ENCODE assay signal across 11 cellular contexts in the genomic region with DNA sequence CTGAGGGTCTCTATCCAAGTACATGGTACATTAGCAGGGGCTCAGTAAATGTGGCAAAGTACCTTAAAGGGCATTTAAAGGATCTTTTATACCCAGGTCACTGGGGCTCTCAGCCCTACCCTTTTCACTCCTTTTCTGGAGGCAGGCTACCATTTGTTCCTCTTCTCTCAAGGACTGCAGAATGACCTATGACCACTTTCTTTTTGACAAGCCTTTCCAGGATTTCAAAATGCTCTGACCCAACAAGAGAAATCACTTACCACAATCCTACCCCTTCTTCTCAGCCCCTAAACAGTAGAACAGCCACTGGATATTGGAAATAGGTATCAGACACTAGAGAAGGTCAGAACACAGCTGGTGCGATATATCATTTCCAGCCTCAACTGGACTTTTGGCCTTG.
A peak's percentile ranks its signal among the peaks of the same experiment; 100 is the strongest.
DNase-seq lines count a peak whose midpoint lies in the region; ATAC-seq, FAIRE-seq and TF ChIP-seq lines count a peak whose summit lies in the region.
"Had no signal": no experiment of that assay in that cellular context is flagged by ENCODE, and none has a peak within 500 bp of the region (broad histone marks: within the 10 kb centered on the region; RNA-seq: fewer than 3 reads in every experiment).

No MANE protein-coding gene starts in this region.

- FAIRE-seq in small intestine (lab: Jason Lieb, UNC), result no peak

- TF ChIP-seq CTCF in RWPE1 (conservative IDR thresholded peaks at IDR 0.05; ENCODE audit: low read depth) (no peak), foreskin keratinocyte (conservative IDR thresholded peaks at IDR 0.05) (no peak)

- DNase-seq in CD1c-positive myeloid dendritic cell (ENCODE audit: extremely low spot score) (peak; percentile 76), RWPE1 (ENCODE audit: low spot score) (no peak), foreskin keratinocyte (no peak), small intestine (peak; percentile 15), NCI-H2227 treated with DMSO at 0.1 percent for 48 hours (lab: John Stamatoyannopoulos, UW) (no peak), H4 (ENCODE audit: low spot score) (no peak)
- DNase-seq: activated CD4-positive, alpha-beta T cell treated with anti-CD3 and anti-CD28 coated beads, Interleukin-2, amount 50 U/mL, for 48 hours; activated naive CD8-positive, alpha-beta T cell treated with anti-CD3 and anti-CD28 coated beads, Interleukin-2, amount 10 ng/mL, durations not matched to agents 7 days and 5 days; effector memory CD4-positive, alpha-beta T cell had no signal

- peaks cover 23% of the 10 kb centered on the region for H3K4me1 ChIP-seq in foreskin keratinocyte
- H3K4me1 ChIP-seq in small intestine (ENCODE audit: control insufficient read depth in 2 of 2, insufficient read depth in 1 of 2, low read depth in 1 of 2, low read length in 1 of 2), result peaks cover 0 to 16% of the 10 kb centered on the region in 2 donors

- 96 to 100% (median 97%) methylated on average over 1 of the region's 1 CpG for WGBS in small intestine, 3 donors

- no peaks in the 10 kb centered on the region for H3K36me3 ChIP-seq in small intestine (ENCODE audit: control insufficient read depth in 2 of 2, insufficient read depth in 2 of 2, low read length in 2 of 2)

- CTCF ChIA-PET in RWPE1 (lab: Yijun Ruan, JAX), result interaction anchor here (1.1 kb wide), 1 partner anchor 1210 kb away, joined by 3 read pairs; no protein-coding TSS in a partner anchor

- no peak overlapping the region for H3K4me3 ChIP-seq in small intestine (ENCODE audit: low read depth in 1 of 2, low read length in 2 of 2)

- H3K27me3 ChIP-seq in foreskin keratinocyte (no peaks in the 10 kb centered on the region), small intestine (ENCODE audit: control insufficient read depth in 2 of 2, insufficient read depth in 2 of 2, low read length in 2 of 2) (no peaks in the 10 kb centered on the region)

- no peak for ATAC-seq in foreskin keratinocyte
- ATAC-seq in HG03097 (IDR thresholded peaks at IDR 0.05; ENCODE audit: low FRiP score, unreplicated experiment), result no peak
- no peak for ATAC-seq in GM21367 (IDR thresholded peaks at IDR 0.05; ENCODE audit: unreplicated experiment)

- POLR2A ChIA-PET in RWPE1 (lab: Yijun Ruan, JAX; ENCODE audit: low non-redundant PET), result no interaction called here

- H3K27ac ChIP-seq in RWPE1, result peak overlapping the region; percentile 89
- H3K27ac ChIP-seq in foreskin keratinocyte, result peak overlapping the region; percentile 59
- H3K27ac ChIP-seq in small intestine (ENCODE audit: low read depth in 1 of 2, low read length in 1 of 2), result peak overlapping the region in 1 of 2 donors; percentile 63

- no peaks in the 10 kb centered on the region for H3K9me3 ChIP-seq in small intestine (ENCODE audit: control insufficient read depth, low read depth)

Comparison
In these comparisons a context has a peak if more than half of its experiments do, and no peak if none do; other contexts are left out.
1. DNase-seq: peak in CD1c-positive myeloid dendritic cell (single experiment) and small intestine (single experiment); none in RWPE1 (single experiment), foreskin keratinocyte (0 of 2), NCI-H2227 treated with DMSO at 0.1 percent for 48 hours (single experiment) and H4 (single experiment).